ENCODE assay signal across 8 cellular contexts in genomic region chr11:110711776-110712642, GRCh38. TPM values are rescaled to one million over a fixed set of nuclear protein-coding genes. Genes with fewer than 3 reads are reported as not detected.
DNase-seq lines count a peak whose midpoint lies in the region; ATAC-seq and TF ChIP-seq lines count a peak whose summit lies in the region.

Gene ARHGAP20 (minus strand): TSS chr11:110712437. CDS start chr11:110712231, 206 bp downstream.

- H3K4me3 ChIP-seq in fibroblast of pulmonary artery (replicated peaks; ENCODE audit: low read depth, low read length) (peak within 1 kb of the TSS; percentile 65), thoracic aorta (peak within 1 kb of the TSS; percentile 81)

- peak within 1 kb of the TSS; percentile 29 to 58 for H3K27ac ChIP-seq in thoracic aorta

- H3K27ac Mint-ChIP-seq in naive B cell: peak within 1 kb of the TSS; percentile 1 to 60 (median 34)

- TF ChIP-seq CTCF in fibroblast of pulmonary artery (IDR thresholded peaks at IDR 0.05; ENCODE audit: low read length, missing control alignments) (no peak), thoracic aorta (IDR thresholded peaks at IDR 0.05) (no peak)

- ATAC-seq in GM18868 (IDR thresholded peaks at IDR 0.05; ENCODE audit: unreplicated experiment): peak; percentile 81
- ATAC-seq in HG03066 (IDR thresholded peaks at IDR 0.05; ENCODE audit: low read depth, unreplicated experiment): peak; percentile 67
- ATAC-seq in naive B cell (ENCODE audit: low read depth in 2 of 2): peak; percentile 86 to 87
- ATAC-seq in thoracic aorta (ENCODE audit: insufficient number of reproducible peaks, low FRiP score, low read depth): peak; percentile 55

- H3K36me3 ChIP-seq in thoracic aorta: no peaks in the 10 kb centered on the region

- H3K4me1 Mint-ChIP-seq in naive B cell: peaks cover 19 to 29% (median 22%) of the 10 kb centered on the region in 3 donors

- DNase-seq in AG08395 (ENCODE audit: low spot score): peak; percentile 73
- DNase-seq in NCI-H345 treated with DMSO at 0.1 percent for 48 hours (lab: John Stamatoyannopoulos, UW; ENCODE audit: unreplicated experiment): peak; percentile 40
- peak; percentile 30 for DNase-seq in activated T-cell treated with anti-CD3 and anti-CD28 coated beads for 24 hours (ENCODE audit: low read depth)
- DNase-seq in fibroblast of pulmonary artery (ENCODE audit: low read depth): peak; percentile 67
- DNase-seq in naive B cell: peak; percentile 69
- peak; percentile 15 for DNase-seq in thoracic aorta (ENCODE audit: low spot score)

- peak within 1 kb of the TSS; percentile 76 to 94 (median 88) for H3K4me3 Mint-ChIP-seq in naive B cell

- peaks cover 26 to 54% (median 41%) of the 10 kb centered on the region in 3 donors for H3K27me3 Mint-ChIP-seq in naive B cell

- no peaks in the 10 kb centered on the region for H3K27me3 ChIP-seq in thoracic aorta (replicated peaks; ENCODE audit: insufficient read depth)

- H3K9me3 ChIP-seq in thoracic aorta: no peaks in the 10 kb centered on the region

- H3K36me3 Mint-ChIP-seq in naive B cell: peaks cover 0 to 6% of the 10 kb centered on the region in 2 donors

- H3K9me3 Mint-ChIP-seq in naive B cell: no peaks in the 10 kb centered on the region

- peaks cover 0 to 23% of the 10 kb centered on the region in 2 donors for H3K4me1 ChIP-seq in thoracic aorta (ENCODE audit: control insufficient read depth in 1 of 2, low read depth in 2 of 2)

RNA-seq across cellular contexts. Expression of gene ARHGAP20, which starts in this region (rescaled TPM):
- under 1 TPM; 0.05 to 0.63 (median 0.36) TPM for polyA plus RNA-seq in naive B cell (ENCODE audit: low read depth in 6 of 6)
- 1 to 10 TPM; 3.5 TPM for total RNA-seq in thoracic aorta

Comparison
In these comparisons a context has a peak if more than half of its experiments do, and no peak if none do; other contexts are left out.
1. Peak in every context shown above with its lines: DNase-seq, ATAC-seq, H3K4me3 ChIP-seq and H3K27ac ChIP-seq.
2. Peak in DNase-seq and ATAC-seq in naive B cell; RNA of the gene not detected or under 1 TPM.
3. DNase-seq: peak in every context shown above with its lines; median percentile 73 in AG08395; 69 in naive B cell; 67 in fibroblast of pulmonary artery; 40 in NCI-H345 treated with DMSO at 0.1 percent for 48 hours; 30 in activated T-cell treated with anti-CD3 and anti-CD28 coated beads for 24 hours; 15 in thoracic aorta.